ENCODE assay signal across 9 cellular contexts in the genomic region with DNA sequence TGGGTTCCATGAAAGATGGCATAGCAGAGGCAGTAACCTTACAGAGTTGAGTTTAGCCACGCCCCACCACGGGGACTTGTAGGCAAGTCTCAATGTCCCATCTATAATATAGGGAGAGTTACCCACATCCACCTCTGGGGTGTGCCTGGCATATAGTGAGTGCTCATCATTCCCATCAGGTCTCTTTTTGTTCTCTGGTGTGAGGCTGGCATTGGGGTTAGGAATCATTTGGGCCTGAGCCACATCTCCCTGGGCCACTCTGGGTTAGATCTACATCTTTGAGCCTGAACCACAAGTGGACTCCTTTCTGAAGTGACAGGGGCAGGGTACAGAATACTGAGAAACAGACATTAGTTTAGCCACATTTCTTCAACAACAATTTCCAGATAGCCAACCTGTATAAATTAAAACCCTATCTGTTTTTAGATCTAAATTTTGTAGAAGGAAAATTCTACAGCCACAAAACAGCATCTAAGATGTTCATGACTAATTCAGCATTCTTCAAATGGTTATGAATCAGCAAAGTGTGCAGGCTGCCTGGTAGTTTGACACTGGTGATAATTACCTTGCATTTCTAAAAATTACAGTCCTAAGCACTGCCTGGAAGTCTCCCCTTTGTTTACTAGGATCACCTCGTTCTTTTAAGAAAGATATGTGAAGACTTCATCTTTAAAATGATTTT. TPM values are rescaled to one million over a fixed set of nuclear protein-coding genes. Genes with fewer than 3 reads are reported as not detected.
DNase-seq lines count a peak whose midpoint lies in the region; ATAC-seq, FAIRE-seq and TF ChIP-seq lines count a peak whose summit lies in the region.
"Had no signal": no experiment of that assay in that cellular context is flagged by ENCODE, and none has a peak within 500 bp of the region (broad histone marks: within the 10 kb centered on the region; RNA-seq: fewer than 3 reads in every experiment).

No MANE protein-coding gene starts in this region.

- peaks cover 5% of the 10 kb centered on the region for H3K36me3 Mint-ChIP-seq in activated naive CD4-positive, alpha-beta T cell treated with anti-CD3 and anti-CD28 coated beads, Interleukin-2, amount 50 U/mL, for 24 hours
- H3K36me3 Mint-ChIP-seq in natural killer cell, result no peaks in the 10 kb centered on the region

- DNase-seq in DMS53 (lab: John Stamatoyannopoulos, UW) (peak; percentile 6), DMS53 treated with DMSO at 0.1 percent for 48 hours (lab: John Stamatoyannopoulos, UW; ENCODE audit: unreplicated experiment) (no peak), HTR-8/SVneo (ENCODE audit: insufficient read length, low spot score) (peak; percentile 38), natural killer cell (no peak), GM19239 (ENCODE audit: insufficient read length, low spot score) (no peak)
- DNase-seq: 8988T had no signal

- H3K4me1 Mint-ChIP-seq in activated naive CD4-positive, alpha-beta T cell treated with anti-CD3 and anti-CD28 coated beads, Interleukin-2, amount 50 U/mL, for 24 hours, result peaks cover 57% of the 10 kb centered on the region
- H3K4me1 Mint-ChIP-seq in natural killer cell, result peaks cover 20 to 24% of the 10 kb centered on the region in 2 donors

- FAIRE-seq in HTR-8/SVneo (lab: Jason Lieb, UNC) (no peak), GM19239 (lab: Jason Lieb, UNC) (no peak)

- peak overlapping the region; percentile 64 for H3K27ac Mint-ChIP-seq in activated naive CD4-positive, alpha-beta T cell treated with anti-CD3 and anti-CD28 coated beads, Interleukin-2, amount 50 U/mL, for 24 hours
- H3K27ac Mint-ChIP-seq in natural killer cell, result peak overlapping the region; percentile 10 to 30

- TF ChIP-seq CTCF in natural killer cell (IDR thresholded peaks at IDR 0.05), result no peak

- ATAC-seq in natural killer cell (peak; percentile 26 to 52 (median 49)), GM21381 (IDR thresholded peaks at IDR 0.05; ENCODE audit: unreplicated experiment) (no peak), GM21515 (IDR thresholded peaks at IDR 0.05; ENCODE audit: unreplicated experiment) (no peak)

- no peaks in the 10 kb centered on the region for H3K9me3 Mint-ChIP-seq in activated naive CD4-positive, alpha-beta T cell treated with anti-CD3 and anti-CD28 coated beads, Interleukin-2, amount 50 U/mL, for 24 hours
- no peaks in the 10 kb centered on the region for H3K9me3 Mint-ChIP-seq in natural killer cell

- H3K4me3 Mint-ChIP-seq in activated naive CD4-positive, alpha-beta T cell treated with anti-CD3 and anti-CD28 coated beads, Interleukin-2, amount 50 U/mL, for 24 hours, result no peak overlapping the region
- no peak overlapping the region for H3K4me3 Mint-ChIP-seq in natural killer cell

- intact Hi-C loops in natural killer cell (cut with micrococcal nuclease), result no loop called here

- H3K27me3 Mint-ChIP-seq in activated naive CD4-positive, alpha-beta T cell treated with anti-CD3 and anti-CD28 coated beads, Interleukin-2, amount 50 U/mL, for 24 hours, result no peaks in the 10 kb centered on the region
- no peaks in the 10 kb centered on the region for H3K27me3 Mint-ChIP-seq in natural killer cell (ENCODE audit: low read depth in 2 of 2)

RNA-seq across cellular contexts. Expression of a gene that starts 20.1 kb away (rescaled TPM):
- total RNA-seq in natural killer cell, result 10 to 100 TPM in 1 of 3 donors, 1 to 10 TPM in 2; 7.1 to 15.3 (median 7.8) TPM

Comparison
In these comparisons a context has a peak if more than half of its experiments do, and no peak if none do; other contexts are left out.
1. DNase-seq: peak in DMS53 (single experiment) and HTR-8/SVneo (single experiment); none in DMS53 treated with DMSO at 0.1 percent for 48 hours (single experiment), natural killer cell (single experiment) and GM19239 (single experiment).
2. ATAC-seq: peak in natural killer cell (3 of 3); none in GM21381 (single experiment) and GM21515 (single experiment).